ENCODE assay signal across 9 cellular contexts in the genomic region with DNA sequence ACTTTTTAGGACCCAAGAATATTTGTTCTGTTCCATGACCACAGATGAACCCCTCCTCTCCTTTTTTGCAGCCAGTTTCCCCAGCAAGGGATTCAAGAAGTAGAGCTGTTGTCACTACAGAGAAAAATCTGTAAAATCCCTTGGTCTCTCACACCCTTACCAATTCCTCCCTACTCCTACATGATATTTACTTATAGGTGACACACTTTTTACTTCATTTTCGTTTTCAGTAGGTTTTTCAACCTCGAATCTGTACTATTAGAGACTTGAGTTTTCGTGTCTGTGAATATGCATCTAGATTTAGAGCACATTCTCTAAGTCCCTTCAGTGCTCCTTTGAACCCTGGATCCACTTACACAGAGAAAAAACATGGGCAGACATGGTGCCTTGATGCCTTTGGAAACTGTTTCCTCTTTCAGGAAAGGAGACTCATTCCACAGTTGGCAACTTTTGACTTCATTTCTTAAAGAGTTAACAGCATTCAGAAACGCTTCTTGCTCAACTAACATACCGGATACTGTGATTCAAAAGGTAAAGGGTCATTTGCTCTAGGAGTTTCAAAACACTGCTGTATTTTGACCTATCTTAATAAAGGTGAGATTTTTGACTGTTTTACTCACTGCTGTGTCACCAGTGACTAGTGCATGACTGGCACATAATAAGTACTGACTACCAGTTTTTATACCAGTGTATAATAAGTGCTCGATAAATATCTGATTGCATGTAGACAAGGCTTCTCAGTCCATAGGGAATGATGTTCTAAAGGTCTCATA. TPM values are rescaled to one million over a fixed set of nuclear protein-coding genes. Genes with fewer than 3 reads are reported as not detected.
A peak's percentile ranks its signal among the peaks of the same experiment; 100 is the strongest.
DNase-seq lines count a peak whose midpoint lies in the region; ATAC-seq, FAIRE-seq and TF ChIP-seq lines count a peak whose summit lies in the region.
"Had no signal": no experiment of that assay in that cellular context is flagged by ENCODE, and none has a peak within 500 bp of the region (broad histone marks: within the 10 kb centered on the region; RNA-seq: fewer than 3 reads in every experiment).

No MANE protein-coding gene starts in this region.

- H3K4me1 ChIP-seq in esophagus muscularis mucosa (peaks cover 34 to 83% (median 76%) of the 10 kb centered on the region in 4 donors), stomach smooth muscle (ENCODE audit: control insufficient read depth, insufficient read depth, low read length) (peaks cover 20% of the 10 kb centered on the region)
- H3K4me1 ChIP-seq: colonic mucosa had no signal

- H3K9ac ChIP-seq in stomach smooth muscle (ENCODE audit: low read length in 2 of 2), result no peak overlapping the region

- peak; percentile 23 for DNase-seq in HTR-8/SVneo (ENCODE audit: insufficient read length, low spot score)
- DNase-seq in esophagus muscularis mucosa (ENCODE audit: extremely low spot score), result no peak
- no peak for DNase-seq in urothelium cell line (ENCODE audit: low spot score)
- DNase-seq in GM10248 (ENCODE audit: extremely low spot score), result no peak
- no peak for DNase-seq in effector CD4-positive, alpha-beta T cell
- DNase-seq: colonic mucosa had no signal

- H3K4me3 ChIP-seq in esophagus muscularis mucosa (no peak overlapping the region), stomach smooth muscle (ENCODE audit: low read length in 2 of 2) (no peak overlapping the region)
- H3K4me3 ChIP-seq: colonic mucosa, SJCRH30 had no signal

- POLR2A ChIA-PET in GM10248 (lab: Yijun Ruan, JAX), result no interaction called here

- H3K9me3 ChIP-seq in esophagus muscularis mucosa (no peaks in the 10 kb centered on the region), stomach smooth muscle (ENCODE audit: control insufficient read depth in 2 of 2, low read length in 2 of 2) (no peaks in the 10 kb centered on the region)
- H3K9me3 ChIP-seq: colonic mucosa, SJCRH30 had no signal

- no peak for TF ChIP-seq EP300 in esophagus muscularis mucosa (IDR thresholded peaks at IDR 0.05)

- H3K27ac ChIP-seq in esophagus muscularis mucosa (replicated peaks in 1 of 4) (peak overlapping the region; percentile 62 to 68 (median 64)), stomach smooth muscle (ENCODE audit: low read length) (peak overlapping the region; percentile 38)
- H3K27ac ChIP-seq: colonic mucosa had no signal

- ATAC-seq in GM21423 (IDR thresholded peaks at IDR 0.05; ENCODE audit: unreplicated experiment), result peak; percentile 51

- intact Hi-C loops in esophagus muscularis mucosa (cut with DNase I), result no loop called here

- CTCF ChIA-PET in GM10248 (lab: Yijun Ruan, JAX), result interaction anchor here (1.0 to 1.4 kb wide), 3 partner anchors 9 to 92 kb away, joined by 3 to 5 read pairs (median 3); no protein-coding TSS in a partner anchor

- no peak for TF ChIP-seq POLR2A in esophagus muscularis mucosa (IDR thresholded peaks at IDR 0.05; ENCODE audit: low read depth)

- FAIRE-seq in HTR-8/SVneo (lab: Jason Lieb, UNC), result no peak
- FAIRE-seq in urothelium cell line (lab: Jason Lieb, UNC), result no peak

- TF ChIP-seq CTCF in esophagus muscularis mucosa (IDR thresholded peaks at IDR 0.05) (no peak), GM10248 (IDR thresholded peaks at IDR 0.05; ENCODE audit: control extremely low read depth, extremely low read depth, low read depth, missing control alignments) (no peak)

- H3K27me3 ChIP-seq in esophagus muscularis mucosa (no peaks in the 10 kb centered on the region), stomach smooth muscle (ENCODE audit: control insufficient read depth in 1 of 2, insufficient read depth in 2 of 2, low read length in 2 of 2) (no peaks in the 10 kb centered on the region)
- H3K27me3 ChIP-seq: colonic mucosa, SJCRH30 had no signal

- peaks cover 20 to 70% (median 33%) of the 10 kb centered on the region in 4 donors for H3K36me3 ChIP-seq in esophagus muscularis mucosa
- peaks cover 39 to 55% of the 10 kb centered on the region in 2 donors for H3K36me3 ChIP-seq in stomach smooth muscle (ENCODE audit: control insufficient read depth in 2 of 2, insufficient read depth in 2 of 2, low read length in 2 of 2)
- H3K36me3 ChIP-seq: colonic mucosa, SJCRH30 had no signal

- 58% methylated on average over 6 of the region's 6 CpGs for WGBS in esophagus muscularis mucosa

RNA-seq across cellular contexts. Expression of gene LAMA4, which starts 50.6 kb away (rescaled TPM):
- total RNA-seq in esophagus muscularis mucosa, result 100 to 1,000 TPM; 261 to 336 (median 303) TPM
